Comparison of ENCODE assay signal across 17 cellular contexts in the genomic region with DNA sequence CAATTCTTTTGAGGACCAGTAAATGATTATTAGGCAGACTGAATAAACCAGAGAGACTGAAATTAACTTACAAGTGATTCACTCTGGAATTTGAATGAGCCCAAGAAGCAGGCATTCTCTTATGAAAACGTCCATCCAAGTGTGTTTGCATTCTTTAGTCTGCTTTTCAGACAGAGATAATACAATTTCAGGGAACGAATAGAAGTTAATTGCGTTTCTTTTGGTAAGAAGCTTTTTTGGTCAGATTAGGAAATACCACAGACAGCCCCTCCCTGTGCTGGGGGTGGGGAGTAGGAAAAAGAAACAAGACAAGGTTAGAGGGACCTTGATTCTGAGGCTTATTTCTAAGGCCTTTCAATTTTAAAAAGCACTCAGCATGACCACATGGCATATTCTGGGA.
DNase-seq lines count a peak whose midpoint lies in the region; ATAC-seq and TF ChIP-seq lines count a peak whose summit lies in the region.
"Had no signal": no experiment of that assay in that cellular context is flagged by ENCODE, and none has a peak within 500 bp of the region (broad histone marks: within the 10 kb centered on the region; RNA-seq: fewer than 3 reads in every experiment).

No MANE protein-coding gene starts in this region.

- H3K79me2 ChIP-seq in OCI-LY3 (ENCODE audit: low read length): no peaks in the 10 kb centered on the region
- no peaks in the 10 kb centered on the region for H3K79me2 ChIP-seq in neural progenitor cell (ENCODE audit: low read depth)

- no peak overlapping the region for H3K27ac ChIP-seq in OCI-LY3 (ENCODE audit: low read length)
- peak overlapping the region; percentile 75 for H3K27ac ChIP-seq in neural progenitor cell
- H3K27ac ChIP-seq: VCaP had no signal

- H3K27ac Mint-ChIP-seq in neural progenitor cell: peak overlapping the region; percentile 46

- H3K9me3 Mint-ChIP-seq in neural progenitor cell: peaks cover 7% of the 10 kb centered on the region

- peak overlapping the region; percentile 57 for H3K4me2 ChIP-seq in OCI-LY3 (ENCODE audit: low read length)
- peak overlapping the region; percentile 36 for H3K4me2 ChIP-seq in neural progenitor cell

- H3K4me3 ChIP-seq in OCI-LY3 (ENCODE audit: low read length) (peak overlapping the region; percentile 56; the same call in 1 of the 2 replicates), neural progenitor cell (no peak overlapping the region)
- H3K4me3 ChIP-seq: lung, skin epidermis had no signal

- ATAC-seq in HG02870 (IDR thresholded peaks at IDR 0.05; ENCODE audit: unreplicated experiment): no peak
- ATAC-seq: stimulated activated naive CD8-positive, alpha-beta T cell treated with anti-CD3 and anti-CD28 coated beads, Interleukin-15, Interleukin-2, amounts not matched to agents 100 U/mL and 50 U/mL, for 24 hours had no signal

- peak; percentile 23 for DNase-seq in ELR (ENCODE audit: low read depth)
- peak; percentile 48 for DNase-seq in dedifferentiated amniotic fluid mesenchymal stem cell (ENCODE audit: extremely low spot score)
- peak; percentile 56 for DNase-seq in neural progenitor cell (ENCODE audit: low spot score)
- no peak for DNase-seq in NCI-H2081 treated with DMSO at 0.1 percent for 48 hours (lab: John Stamatoyannopoulos, UW)
- no peak for DNase-seq in nucleus accumbens (lab: John Stamatoyannopoulos, UW)
- DNase-seq in midbrain (lab: John Stamatoyannopoulos, UW): no peak
- DNase-seq: activated effector memory CD4-positive, alpha-beta T cell treated with anti-CD3 and anti-CD28 coated beads, Interleukin-2, amount 50 U/mL, for 16 hours; BE2C; DMS153; NCI-H1417; stimulated activated naive CD8-positive, alpha-beta T cell treated with anti-CD3 and anti-CD28 coated beads, Interleukin-15, Interleukin-2, amounts not matched to agents 100 U/mL and 50 U/mL, for 24 hours; SW 1271 had no signal

- TF ChIP-seq CTCF in OCI-LY3 (IDR thresholded peaks at IDR 0.05; ENCODE audit: low read depth, low read length) (no peak), neural progenitor cell (IDR thresholded peaks at IDR 0.05) (no peak)

- no peak overlapping the region for H3K9ac ChIP-seq in OCI-LY3 (ENCODE audit: low read length)
- H3K9ac ChIP-seq in neural progenitor cell: no peak overlapping the region

- no peaks in the 10 kb centered on the region for H3K36me3 Mint-ChIP-seq in neural progenitor cell

- H3K27me3 ChIP-seq in OCI-LY3 (ENCODE audit: low read depth, low read length) (no peaks in the 10 kb centered on the region), neural progenitor cell (no peaks in the 10 kb centered on the region)
- H3K27me3 ChIP-seq: BE2C had no signal

- H3K4me1 Mint-ChIP-seq in neural progenitor cell: peaks cover 19% of the 10 kb centered on the region

- H3K27me3 Mint-ChIP-seq in neural progenitor cell (ENCODE audit: insufficient read depth, low read depth): no peaks in the 10 kb centered on the region

- no peaks in the 10 kb centered on the region for H3K4me1 ChIP-seq in OCI-LY3 (ENCODE audit: low read length)
- H3K4me1 ChIP-seq in neural progenitor cell: peaks cover 24% of the 10 kb centered on the region
- H3K4me1 ChIP-seq: BE2C had no signal

- peaks cover 11% of the 10 kb centered on the region for H3F3A ChIP-seq in neural progenitor cell (ENCODE audit: low read depth)

- H3K4me3 Mint-ChIP-seq in neural progenitor cell: peak overlapping the region; percentile 22

- no peaks in the 10 kb centered on the region for H3K9me3 ChIP-seq in OCI-LY3 (ENCODE audit: insufficient read depth, low read length)
- H3K9me3 ChIP-seq in neural progenitor cell (ENCODE audit: low read depth): no peaks in the 10 kb centered on the region
- H3K9me3 ChIP-seq: BE2C had no signal

- H3K36me3 ChIP-seq in OCI-LY3 (replicated peaks; ENCODE audit: low read depth, low read length) (no peaks in the 10 kb centered on the region), neural progenitor cell (peaks cover 3% of the 10 kb centered on the region)
- H3K36me3 ChIP-seq: BE2C had no signal

- no peaks in the 10 kb centered on the region for H4K20me1 ChIP-seq in OCI-LY3 (ENCODE audit: insufficient read depth, low read length)
- no peaks in the 10 kb centered on the region for H4K20me1 ChIP-seq in neural progenitor cell (ENCODE audit: low read depth)

- H2AFZ ChIP-seq in OCI-LY3 (ENCODE audit: low read depth, low read length) (peak overlapping the region; percentile 92), neural progenitor cell (replicated peaks) (no peak overlapping the region)

Comparison
In these comparisons a context has a peak if more than half of its experiments do, and no peak if none do; other contexts are left out.
1. DNase-seq: peak in ELR (single experiment), dedifferentiated amniotic fluid mesenchymal stem cell (single experiment) and neural progenitor cell (single experiment); none in NCI-H2081 treated with DMSO at 0.1 percent for 48 hours (single experiment), nucleus accumbens (0 of 56) and midbrain (single experiment).